Comparison of ENCODE assay signal across 25 cellular contexts in genomic region chr22:23382796-23383195, GRCh38.
"Had no signal": no experiment of that assay in that cellular context is flagged by ENCODE, and none has a peak within 500 bp of the region (broad histone marks: within the 10 kb centered on the region; RNA-seq: fewer than 3 reads in every experiment).

No MANE protein-coding gene starts in this region.

- H3K27ac ChIP-seq: heart left ventricle, left lung, lower lobe of right lung, neural progenitor cell, pancreas, prostate gland, skin epidermis, suprapubic skin, thoracic aorta, upper lobe of left lung had no signal

- H3K27ac Mint-ChIP-seq: immature natural killer cell; naive thymus-derived CD4-positive, alpha-beta T cell; neural progenitor cell; stimulated activated effector memory CD8-positive, alpha-beta T cell treated with anti-CD3 and anti-CD28 coated beads, Interleukin-12 subunit alpha, Interleukin-12 subunit beta, amount 100 ng/mL, for 72 hours; stimulated activated naive CD8-positive, alpha-beta T cell treated with anti-CD3 and anti-CD28 coated beads, Interleukin-15, Interleukin-2, amounts not matched to agents 100 ng/mL and 50 ng/mL, for 24 hours had no signal

- DNase-seq: glutamatergic neuron; heart left ventricle; immature natural killer cell; kidney; left colon; left lung; lower lobe of right lung; mammary epithelial cell; mesenchymal stem cell; mucosa of descending colon; naive thymus-derived CD4-positive, alpha-beta T cell; nephron progenitor cell; pancreas; stimulated activated CD4-positive, alpha-beta T cell treated with anti-CD3 and anti-CD28 coated beads, Interleukin-4, amount 100 ng/mL, for 24 hours; stimulated activated naive CD4-positive, alpha-beta T cell had no signal

- FAIRE-seq: islet of Langerhans, kidney, pancreas had no signal

- H3K9me3 ChIP-seq: heart left ventricle, left lung, lower lobe of right lung, mucosa of descending colon, pancreas, prostate gland, suprapubic skin, thoracic aorta, tibial nerve, upper lobe of left lung had no signal

- H3K4me3 Mint-ChIP-seq: immature natural killer cell; naive thymus-derived CD4-positive, alpha-beta T cell; nephron progenitor cell; stimulated activated effector memory CD8-positive, alpha-beta T cell treated with anti-CD3 and anti-CD28 coated beads, Interleukin-12 subunit alpha, Interleukin-12 subunit beta, amount 100 ng/mL, for 72 hours; stimulated activated naive CD8-positive, alpha-beta T cell treated with anti-CD3 and anti-CD28 coated beads, Interleukin-15, Interleukin-2, amounts not matched to agents 100 ng/mL and 50 ng/mL, for 24 hours had no signal

- H3K36me3 ChIP-seq: heart left ventricle, left lung, lower lobe of right lung, neural progenitor cell, pancreas, prostate gland, suprapubic skin, thoracic aorta, tibial nerve, upper lobe of left lung had no signal

- H3K4me3 ChIP-seq: heart left ventricle, left lung, lower lobe of right lung, mucosa of descending colon, neural progenitor cell, pancreas, prostate gland, skin epidermis, suprapubic skin, thoracic aorta, tibial nerve, upper lobe of left lung had no signal

- ATAC-seq: heart left ventricle; left colon; left lung; lower lobe of right lung; mucosa of descending colon; naive thymus-derived CD4-positive, alpha-beta T cell; pancreas; stimulated activated effector memory CD8-positive, alpha-beta T cell treated with anti-CD3 and anti-CD28 coated beads, Interleukin-12 subunit alpha, Interleukin-12 subunit beta, amount 100 ng/mL, for 72 hours had no signal

- H3K4me1 Mint-ChIP-seq: immature natural killer cell; naive thymus-derived CD4-positive, alpha-beta T cell; stimulated activated effector memory CD8-positive, alpha-beta T cell treated with anti-CD3 and anti-CD28 coated beads, Interleukin-12 subunit alpha, Interleukin-12 subunit beta, amount 100 ng/mL, for 72 hours had no signal

- H3K9ac ChIP-seq: neural progenitor cell had no signal

- H3K9me3 Mint-ChIP-seq: immature natural killer cell; naive thymus-derived CD4-positive, alpha-beta T cell; nephron progenitor cell; neural progenitor cell; stimulated activated effector memory CD8-positive, alpha-beta T cell treated with anti-CD3 and anti-CD28 coated beads, Interleukin-12 subunit alpha, Interleukin-12 subunit beta, amount 100 ng/mL, for 72 hours; stimulated activated naive CD8-positive, alpha-beta T cell treated with anti-CD3 and anti-CD28 coated beads, Interleukin-15, Interleukin-2, amounts not matched to agents 100 ng/mL and 50 ng/mL, for 24 hours had no signal

- H2AFZ ChIP-seq: neural progenitor cell had no signal

- H3K4me1 ChIP-seq: neural progenitor cell, pancreas, prostate gland had no signal

- H3K27me3 ChIP-seq: left lung, neural progenitor cell, pancreas, tibial nerve, upper lobe of left lung had no signal

- H3K36me3 Mint-ChIP-seq: immature natural killer cell; naive thymus-derived CD4-positive, alpha-beta T cell; stimulated activated effector memory CD8-positive, alpha-beta T cell treated with anti-CD3 and anti-CD28 coated beads, Interleukin-12 subunit alpha, Interleukin-12 subunit beta, amount 100 ng/mL, for 72 hours had no signal

- H3K27me3 Mint-ChIP-seq: naive thymus-derived CD4-positive, alpha-beta T cell; stimulated activated naive CD8-positive, alpha-beta T cell treated with anti-CD3 and anti-CD28 coated beads, Interleukin-15, Interleukin-2, amounts not matched to agents 100 ng/mL and 50 ng/mL, for 24 hours had no signal
